ENCODE assay signal across 8 cellular contexts in the genomic region with DNA sequence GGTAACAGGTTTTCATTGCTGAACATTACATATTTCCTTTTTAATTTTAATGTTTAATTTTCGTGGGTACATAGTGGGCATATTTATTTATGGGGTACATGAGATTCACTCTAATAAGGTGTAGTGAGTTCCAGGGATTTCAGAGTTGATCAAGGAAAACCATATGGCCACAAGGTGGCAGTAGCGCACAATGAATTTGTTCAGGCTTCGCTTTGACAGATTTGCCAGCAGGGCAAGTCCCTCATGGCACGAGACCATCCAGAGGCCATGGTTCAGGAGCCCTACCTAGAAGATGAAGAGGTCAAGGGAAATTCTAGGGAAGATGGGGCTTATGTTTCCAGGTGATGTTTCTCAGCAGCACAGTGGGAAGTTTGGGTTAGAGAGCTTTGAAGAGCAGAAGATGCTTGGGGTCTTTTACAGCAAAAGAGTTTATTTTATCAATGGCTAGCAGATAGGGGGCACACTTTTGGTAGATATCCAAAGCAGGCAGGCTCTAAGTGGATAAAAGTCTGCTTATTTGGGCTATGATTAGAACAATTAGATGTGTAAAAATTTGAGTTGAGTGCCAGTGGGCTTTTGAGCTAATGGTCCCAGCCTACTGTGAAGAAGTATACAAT.
DNase-seq lines count a peak whose midpoint lies in the region; ATAC-seq and TF ChIP-seq lines count a peak whose summit lies in the region.

No MANE protein-coding gene starts in this region.

- no peaks in the 10 kb centered on the region for H4K20me1 ChIP-seq in PC-3 (ENCODE audit: low read length)

- H3F3A ChIP-seq in PC-3 (ENCODE audit: low read length, unreplicated experiment), result no peaks in the 10 kb centered on the region

- no peaks in the 10 kb centered on the region for H3K79me2 ChIP-seq in PC-3 (ENCODE audit: low read length)

- POLR2A ChIA-PET in PC-3 (lab: Charles Lee; ENCODE audit: unreplicated experiment), result no interaction called here

- no peak overlapping the region for H3K27ac Mint-ChIP-seq in mesothelial cell of epicardium
- no peak overlapping the region for H3K27ac Mint-ChIP-seq in activated T-helper 17 cell treated with anti-CD3 and anti-CD28 coated beads, Interleukin-2, amount 50 U/mL, for 72 hours

- no peaks in the 10 kb centered on the region for H3K36me3 ChIP-seq in cardiac muscle cell
- no peaks in the 10 kb centered on the region for H3K36me3 ChIP-seq in PC-3 (ENCODE audit: low read depth, low read length)
- H3K36me3 ChIP-seq in body of pancreas (replicated peaks in 1 of 2; ENCODE audit: insufficient read depth in 1 of 2, low read depth in 2 of 2), result no peaks in the 10 kb centered on the region

- H3K27me3 ChIP-seq in cardiac muscle cell, result no peaks in the 10 kb centered on the region
- no peaks in the 10 kb centered on the region for H3K27me3 ChIP-seq in PC-3 (ENCODE audit: low read length)
- H3K27me3 ChIP-seq in body of pancreas, result no peaks in the 10 kb centered on the region

- H3K4me2 ChIP-seq in PC-3 (ENCODE audit: low read length), result no peak overlapping the region

- TF ChIP-seq CTCF in cardiac muscle cell (IDR thresholded peaks at IDR 0.05; ENCODE audit: low read depth, low read length) (peak; percentile 38), PC-3 (conservative IDR thresholded peaks at IDR 0.05; ENCODE audit: low read depth, low read length) (peak; percentile 88), body of pancreas (IDR thresholded peaks at IDR 0.05) (peak; percentile 36 to 70 (median 61)), mesothelial cell of epicardium (IDR thresholded peaks at IDR 0.05; ENCODE audit: unreplicated experiment) (peak; percentile 45)

- H3K9me2 ChIP-seq in PC-3 (replicated peaks; ENCODE audit: low read length), result no peaks in the 10 kb centered on the region

- intact Hi-C loops in left ventricle myocardium superior (cut with micrococcal nuclease), result no loop called here
- intact Hi-C loops in PC-3 (cut with micrococcal nuclease), result no loop called here
- intact Hi-C loops in body of pancreas (cut with DNase I), result loop anchor here (10.0 kb wide), 1 partner anchor 805 kb away; no protein-coding TSS in a partner anchor

- no peak overlapping the region for H3K9ac ChIP-seq in PC-3 (ENCODE audit: low read length)

- BruUV-seq in PC-3 (replicated peaks; lab: Mats Ljungman, UMichigan), result no TSS peak

- H3K4me3 ChIP-seq in cardiac muscle cell (no peak overlapping the region), PC-3 (ENCODE audit: low read length) (no peak overlapping the region), body of pancreas (no peak overlapping the region)

- no peak overlapping the region for H3K27ac ChIP-seq in cardiac muscle cell
- no peak overlapping the region for H3K27ac ChIP-seq in PC-3 (ENCODE audit: low read length)
- H3K27ac ChIP-seq in body of pancreas, result no peak overlapping the region

- no peaks in the 10 kb centered on the region for H3K4me1 Mint-ChIP-seq in mesothelial cell of epicardium
- no peaks in the 10 kb centered on the region for H3K4me1 Mint-ChIP-seq in activated T-helper 17 cell treated with anti-CD3 and anti-CD28 coated beads, Interleukin-2, amount 50 U/mL, for 72 hours

- CTCF ChIA-PET in PC-3 (lab: Charles Lee), result no interaction called here

- DNase-seq in cardiac muscle cell (ENCODE audit: low read depth in 1 of 2, low spot score in 1 of 2), result peak; percentile 45 to 67
- DNase-seq in left ventricle myocardium superior, result no peak
- DNase-seq in HT-29 (ENCODE audit: low spot score), result peak; percentile 84
- DNase-seq in PC-3, result peak; percentile 84
- peak; percentile 58 to 73 (median 68) for DNase-seq in body of pancreas
- no peak for DNase-seq in mesothelial cell of epicardium (ENCODE audit: low spot score in 2 of 2, unreplicated experiment in 2 of 2)
- no peak for DNase-seq in occipital lobe (lab: John Stamatoyannopoulos, UW)

- no peak for TF ChIP-seq POLR2A in body of pancreas (IDR thresholded peaks at IDR 0.05)

- ATAC-seq in left ventricle myocardium superior (no peak), PC-3 (peak; percentile 27; the same call in 1 of the 2 replicates), body of pancreas (no peak)
- ATAC-seq in activated T-helper 17 cell treated with anti-CD3 and anti-CD28 coated beads, Interleukin-2, amount 50 U/mL, for 72 hours (replicated peaks), result no peak

- H3K4me1 ChIP-seq in cardiac muscle cell (ENCODE audit: low read depth) (no peaks in the 10 kb centered on the region), PC-3 (ENCODE audit: insufficient read depth, low read length) (no peaks in the 10 kb centered on the region), body of pancreas (no peaks in the 10 kb centered on the region)

- peaks cover 2% of the 10 kb centered on the region for H3K36me3 Mint-ChIP-seq in mesothelial cell of epicardium
- no peaks in the 10 kb centered on the region for H3K36me3 Mint-ChIP-seq in activated T-helper 17 cell treated with anti-CD3 and anti-CD28 coated beads, Interleukin-2, amount 50 U/mL, for 72 hours (ENCODE audit: low read depth)

- H3K4me3 Mint-ChIP-seq in mesothelial cell of epicardium, result no peak overlapping the region
- H3K4me3 Mint-ChIP-seq in activated T-helper 17 cell treated with anti-CD3 and anti-CD28 coated beads, Interleukin-2, amount 50 U/mL, for 72 hours, result no peak overlapping the region

- WGBS in body of pancreas, 2 donors, result 18 to 26% methylated on average over 4 of the region's 4 CpGs

- no peaks in the 10 kb centered on the region for H3K27me3 Mint-ChIP-seq in mesothelial cell of epicardium (ENCODE audit: low read depth)
- peaks cover 3% of the 10 kb centered on the region for H3K27me3 Mint-ChIP-seq in activated T-helper 17 cell treated with anti-CD3 and anti-CD28 coated beads, Interleukin-2, amount 50 U/mL, for 72 hours

- H2AFZ ChIP-seq in PC-3 (ENCODE audit: low read length), result no peak overlapping the region

- peaks cover 46% of the 10 kb centered on the region for H3K9me3 Mint-ChIP-seq in mesothelial cell of epicardium
- peaks cover 7% of the 10 kb centered on the region for H3K9me3 Mint-ChIP-seq in activated T-helper 17 cell treated with anti-CD3 and anti-CD28 coated beads, Interleukin-2, amount 50 U/mL, for 72 hours

- H3K9me3 ChIP-seq in cardiac muscle cell (ENCODE audit: low read depth), result no peaks in the 10 kb centered on the region
- H3K9me3 ChIP-seq in PC-3 (ENCODE audit: low read length), result no peaks in the 10 kb centered on the region
- peaks cover 0 to 19% (median 0%) of the 10 kb centered on the region in 3 donors for H3K9me3 ChIP-seq in body of pancreas

Comparison
In these comparisons a context has a peak if more than half of its experiments do, and no peak if none do; other contexts are left out.
1. DNase-seq: peak in cardiac muscle cell (2 of 2), HT-29 (single experiment), PC-3 (single experiment) and body of pancreas (4 of 4); none in left ventricle myocardium superior (single experiment), mesothelial cell of epicardium (0 of 2) and occipital lobe (single experiment).
2. CTCF ChIP-seq: peak in every context shown above with its lines; median percentile 88 in PC-3; 61 in body of pancreas; 45 in mesothelial cell of epicardium; 38 in cardiac muscle cell.